In genomic region chr12:9043766-9044165, GRCh38 we compare ENCODE assay signal across 24 cellular contexts.
"Had no signal": no experiment of that assay in that cellular context is flagged by ENCODE, and none has a peak within 500 bp of the region (broad histone marks: within the 10 kb centered on the region; RNA-seq: fewer than 3 reads in every experiment).

No MANE protein-coding gene starts in this region.

- ATAC-seq: activated CD4-positive, CD25-positive, alpha-beta regulatory T cell treated with anti-CD3 and anti-CD28 coated beads, Interleukin-2, amount 50 U/mL, for 24 hours; activated naive CD8-positive, alpha-beta T cell treated with anti-CD3 and anti-CD28 coated beads, Interleukin-2, amount 50 U/mL, for 24 hours; gastrocnemius medialis; left cardiac atrium; left ventricle myocardium superior; mucosa of descending colon; right lobe of liver had no signal

- H3K9me3 ChIP-seq: colonic mucosa, gastrocnemius medialis, mucosa of descending colon, right lobe of liver, testis, transverse colon had no signal

- H3K4me3 Mint-ChIP-seq: activated naive CD8-positive, alpha-beta T cell treated with anti-CD3 and anti-CD28 coated beads, Interleukin-2, amount 50 U/mL, for 24 hours; nephron had no signal

- H3K36me3 ChIP-seq: colonic mucosa, gastrocnemius medialis, right lobe of liver, transverse colon had no signal

- H3K4me1 Mint-ChIP-seq: nephron had no signal

- H3K4me3 ChIP-seq: colonic mucosa, gastrocnemius medialis, mucosa of descending colon, right lobe of liver, testis, transverse colon had no signal

- H3K4me1 ChIP-seq: colonic mucosa, right lobe of liver, testis, transverse colon had no signal

- DNase-seq: activated CD4-positive, alpha-beta T cell treated with anti-CD3 and anti-CD28 coated beads for 48 hours; activated CD4-positive, alpha-beta T cell treated with anti-CD3 and anti-CD28 coated beads, Interleukin-2, amount 50 U/mL, for 48 hours; activated CD8-positive, alpha-beta memory T cell treated with anti-CD3 and anti-CD28 coated beads for 24 hours; activated effector memory CD4-positive, alpha-beta T cell treated with Interleukin-2 at 50 U/mL for 16 hours; activated naive CD4-positive, alpha-beta T cell treated with anti-CD3 and anti-CD28 coated beads, Interleukin-2, amount 50 U/mL, for 16 hours; activated naive CD8-positive, alpha-beta T cell treated with anti-CD3 and anti-CD28 coated beads, Interleukin-2, amount 50 U/mL, for 24 hours; amygdala; colonic mucosa; effector CD8-positive, alpha-beta T cell; erythroblast; hippocampal formation; left cardiac atrium; left ventricle myocardium superior; mucosa of descending colon; right lobe of liver; stimulated activated CD4-positive, alpha-beta T cell treated with anti-CD3 and anti-CD28 coated beads, Interleukin-2, amount 100 ng/mL, for 48 hours; stimulated activated naive CD4-positive, alpha-beta T cell treated with Interleukin-2 at 50 U/mL for 16 hours; T-helper 9 cell; testis; transverse colon had no signal

- H3K9me3 Mint-ChIP-seq: activated naive CD8-positive, alpha-beta T cell treated with anti-CD3 and anti-CD28 coated beads, Interleukin-2, amount 50 U/mL, for 24 hours; nephron had no signal

- H3K27me3 ChIP-seq: colonic mucosa, gastrocnemius medialis, right lobe of liver, testis, transverse colon had no signal

- H3K27me3 Mint-ChIP-seq: activated naive CD8-positive, alpha-beta T cell treated with anti-CD3 and anti-CD28 coated beads, Interleukin-2, amount 50 U/mL, for 24 hours had no signal

- H3K27ac ChIP-seq: colonic mucosa, right lobe of liver, testis, transverse colon, VCaP had no signal

- H3K27ac Mint-ChIP-seq: activated naive CD8-positive, alpha-beta T cell treated with anti-CD3 and anti-CD28 coated beads, Interleukin-2, amount 50 U/mL, for 24 hours; nephron had no signal
